8 cellular contexts compared by ENCODE assay signal in genomic region chr2:143901185-143901842, GRCh38.
DNase-seq lines count a peak whose midpoint lies in the region; ATAC-seq lines count a peak whose summit lies in the region.
"Had no signal": no experiment of that assay in that cellular context is flagged by ENCODE, and none has a peak within 500 bp of the region (broad histone marks: within the 10 kb centered on the region; RNA-seq: fewer than 3 reads in every experiment).

No MANE protein-coding gene starts in this region.

- no peaks in the 10 kb centered on the region for H3K36me3 Mint-ChIP-seq in stimulated activated memory B cell treated with anti-CD40 and anti-IgM and Interleukin-4, amounts not matched to agents 10 μg/mL and 1 μg/mL and 100 μg/mL, for 72 hours

- no peaks in the 10 kb centered on the region for H3K27me3 Mint-ChIP-seq in stimulated activated memory B cell treated with anti-CD40 and anti-IgM and Interleukin-4, amounts not matched to agents 10 μg/mL and 1 μg/mL and 100 μg/mL, for 72 hours

- H3K4me1 Mint-ChIP-seq in stimulated activated memory B cell treated with anti-CD40 and anti-IgM and Interleukin-4, amounts not matched to agents 10 μg/mL and 1 μg/mL and 100 μg/mL, for 72 hours = peaks cover 7% of the 10 kb centered on the region

- no peaks in the 10 kb centered on the region for H3K9me3 Mint-ChIP-seq in stimulated activated memory B cell treated with anti-CD40 and anti-IgM and Interleukin-4, amounts not matched to agents 10 μg/mL and 1 μg/mL and 100 μg/mL, for 72 hours

- no peak overlapping the region for H3K4me3 Mint-ChIP-seq in stimulated activated memory B cell treated with anti-CD40 and anti-IgM and Interleukin-4, amounts not matched to agents 10 μg/mL and 1 μg/mL and 100 μg/mL, for 72 hours

- H3K27ac Mint-ChIP-seq in stimulated activated memory B cell treated with anti-CD40 and anti-IgM and Interleukin-4, amounts not matched to agents 10 μg/mL and 1 μg/mL and 100 μg/mL, for 72 hours = no peak overlapping the region

- ATAC-seq in GM19452 (IDR thresholded peaks at IDR 0.05; ENCODE audit: unreplicated experiment) (peak; percentile 77), HG03342 (IDR thresholded peaks at IDR 0.05; ENCODE audit: unreplicated experiment) (peak; percentile 88)
- peak; percentile 61 for ATAC-seq in stimulated activated memory B cell treated with anti-CD40 and anti-IgM and Interleukin-4, amounts not matched to agents 10 μg/mL and 1 μg/mL and 100 μg/mL, for 72 hours

- DNase-seq in amniotic epithelial cell (ENCODE audit: low read depth) (peak; percentile 97), activated gamma-delta T cell treated with Interleukin-2 at 50 U/mL for 16 hours (no peak), inferior parietal cortex (ENCODE audit: extremely low spot score) (no peak), DMS153 treated with DMSO at 0.1 percent for 48 hours (lab: John Stamatoyannopoulos, UW; ENCODE audit: unreplicated experiment) (no peak)
- DNase-seq: Peyer's patch had no signal
